16 cellular contexts compared by ENCODE assay signal in the genomic region with DNA sequence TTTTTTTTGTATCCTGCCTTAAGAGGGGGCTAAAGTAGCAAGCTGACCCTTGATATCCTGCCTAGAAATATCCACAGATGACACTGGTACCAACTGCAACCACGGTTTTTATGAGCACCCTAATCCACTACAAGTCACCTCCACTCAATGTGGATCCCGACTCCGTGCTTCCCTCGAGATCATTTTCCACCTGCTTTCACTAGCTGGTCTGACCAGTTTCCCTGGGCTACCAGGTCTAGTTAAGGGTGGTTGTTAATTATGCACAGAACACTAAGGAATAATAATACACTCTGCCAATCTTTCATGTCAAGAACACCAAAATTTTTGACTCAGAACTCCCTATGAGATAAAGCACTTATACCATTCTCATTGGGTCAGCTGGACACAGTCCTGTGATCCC.
A peak's percentile ranks its signal among the peaks of the same experiment; 100 is the strongest.
DNase-seq lines count a peak whose midpoint lies in the region; ATAC-seq, FAIRE-seq and TF ChIP-seq lines count a peak whose summit lies in the region.
"Had no signal": no experiment of that assay in that cellular context is flagged by ENCODE, and none has a peak within 500 bp of the region (broad histone marks: within the 10 kb centered on the region; RNA-seq: fewer than 3 reads in every experiment).

No MANE protein-coding gene starts in this region.

- H3K4me3 ChIP-seq in epithelial cell of esophagus (ENCODE audit: low read length) (no peak overlapping the region), pancreas (no peak overlapping the region), upper lobe of left lung (no peak overlapping the region)

- peak in 1 of 4 donors; percentile 24 for ATAC-seq in pancreas
- no peak for ATAC-seq in upper lobe of left lung (ENCODE audit: low FRiP score in 2 of 2)
- ATAC-seq in HG02610 (IDR thresholded peaks at IDR 0.05; ENCODE audit: unreplicated experiment): no peak

- peak; percentile 57 to 86 for DNase-seq in T47D (ENCODE audit: low read depth in 1 of 2, low spot score in 1 of 2)
- DNase-seq in MCF 10A (ENCODE audit: unreplicated experiment): no peak
- peak; percentile 50 for DNase-seq in epithelial cell of esophagus (ENCODE audit: low read depth)
- DNase-seq in pancreas: no peak
- no peak for DNase-seq in upper lobe of left lung
- DNase-seq in EL: no peak
- no peak for DNase-seq in T-helper 2 cell treated with Interferon-gamma antibody and Interleukin-4, amounts not matched to agents 5 μg/mL and 100 μg/mL, for 36 hours (ENCODE audit: low spot score)
- DNase-seq: activated gamma-delta T cell treated with Interleukin-2 at 50 U/mL for 16 hours; COR-L47; NCI-H1417 treated with DMSO at 0.1 percent for 48 hours; stimulated activated naive CD4-positive, alpha-beta T cell; WERI-Rb-1 had no signal

- no peak for FAIRE-seq in pancreas (lab: Jason Lieb, UNC)
- FAIRE-seq: GM19239 had no signal

- H3K27ac ChIP-seq in pancreas (peak overlapping the region; percentile 46 to 80 (median 60)), upper lobe of left lung (peak overlapping the region; percentile 15 to 78 (median 58))
- H3K27ac ChIP-seq: HL-60, WERI-Rb-1 had no signal

- no peaks in the 10 kb centered on the region for H3K9me3 ChIP-seq in pancreas
- H3K9me3 ChIP-seq in upper lobe of left lung: no peaks in the 10 kb centered on the region

- H3K4me1 Mint-ChIP-seq in MCF 10A (ENCODE audit: insufficient read depth, unreplicated experiment): peaks cover 7% of the 10 kb centered on the region
- H3K4me1 Mint-ChIP-seq in T-helper 2 cell treated with Interferon-gamma antibody and Interleukin-4, amounts not matched to agents 5 μg/mL and 100 μg/mL, for 36 hours (ENCODE audit: low read depth): no peaks in the 10 kb centered on the region
- H3K4me1 Mint-ChIP-seq: memory B cell had no signal

- WGBS in pancreas, 2 donors: 47 to 85% methylated on average over 4 of the region's 4 CpGs
- 67 to 71% methylated on average over 4 of the region's 4 CpGs for WGBS in upper lobe of left lung, 2 donors

- no TSS peak for BruUV-seq in MCF 10A (replicated peaks; lab: Mats Ljungman, UMichigan)

- TF ChIP-seq POLR2A in upper lobe of left lung (IDR thresholded peaks at IDR 0.05): no peak

- H3K4me1 ChIP-seq in pancreas: peaks cover 0 to 5% (median 0%) of the 10 kb centered on the region in 3 donors
- peaks cover 0 to 10% (median 5%) of the 10 kb centered on the region in 4 donors for H3K4me1 ChIP-seq in upper lobe of left lung

- no peak for TF ChIP-seq EP300 in upper lobe of left lung (IDR thresholded peaks at IDR 0.05)

- no peaks in the 10 kb centered on the region for H3K27me3 Mint-ChIP-seq in MCF 10A (ENCODE audit: insufficient read depth, unreplicated experiment)
- no peaks in the 10 kb centered on the region for H3K27me3 Mint-ChIP-seq in T-helper 2 cell treated with Interferon-gamma antibody and Interleukin-4, amounts not matched to agents 5 μg/mL and 100 μg/mL, for 36 hours (ENCODE audit: low read depth)
- H3K27me3 Mint-ChIP-seq: memory B cell had no signal

- no peaks in the 10 kb centered on the region for H3K9me3 Mint-ChIP-seq in MCF 10A (ENCODE audit: unreplicated experiment)
- H3K9me3 Mint-ChIP-seq in T-helper 2 cell treated with Interferon-gamma antibody and Interleukin-4, amounts not matched to agents 5 μg/mL and 100 μg/mL, for 36 hours: no peaks in the 10 kb centered on the region
- H3K9me3 Mint-ChIP-seq: memory B cell had no signal

- in situ Hi-C loops in T47D (cut with HindIII; ENCODE audit: low pct_unique_long_range_greater_than_20kb, low sequenced_read_pairs): no loop called here

- intact Hi-C loops in MCF 10A (cut with micrococcal nuclease): loop anchor here (5.0 kb wide), 1 partner anchor 82 kb away; a partner anchor contains a TSS
- intact Hi-C loops in pancreas (cut with DNase I): no loop called here

- CTCF ChIA-PET in MCF 10A (lab: Yijun Ruan, JAX): interaction anchor here (1.2 kb wide), 1 partner anchor 20 kb away, joined by 3 read pairs; no protein-coding TSS in a partner anchor

- no peaks in the 10 kb centered on the region for H3K36me3 ChIP-seq in pancreas
- no peaks in the 10 kb centered on the region for H3K36me3 ChIP-seq in upper lobe of left lung
- H3K36me3 ChIP-seq: WERI-Rb-1 had no signal

- H3K27me3 ChIP-seq in pancreas (no peaks in the 10 kb centered on the region), upper lobe of left lung (no peaks in the 10 kb centered on the region)

- TF ChIP-seq CTCF in MCF 10A (IDR thresholded peaks at IDR 0.05; ENCODE audit: unreplicated experiment) (no peak), epithelial cell of esophagus (IDR thresholded peaks at IDR 0.05; ENCODE audit: insufficient read depth, low read depth, low read length, missing control alignments) (no peak), pancreas (IDR thresholded peaks at IDR 0.05) (no peak), upper lobe of left lung (IDR thresholded peaks at IDR 0.05) (no peak)

- no peaks in the 10 kb centered on the region for H3K36me3 Mint-ChIP-seq in MCF 10A (ENCODE audit: insufficient read depth, unreplicated experiment)
- no peaks in the 10 kb centered on the region for H3K36me3 Mint-ChIP-seq in T-helper 2 cell treated with Interferon-gamma antibody and Interleukin-4, amounts not matched to agents 5 μg/mL and 100 μg/mL, for 36 hours (ENCODE audit: low read depth)
- H3K36me3 Mint-ChIP-seq: memory B cell had no signal

- H3K4me3 Mint-ChIP-seq in MCF 10A (ENCODE audit: unreplicated experiment): no peak overlapping the region
- H3K4me3 Mint-ChIP-seq in T-helper 2 cell treated with Interferon-gamma antibody and Interleukin-4, amounts not matched to agents 5 μg/mL and 100 μg/mL, for 36 hours: no peak overlapping the region
- H3K4me3 Mint-ChIP-seq: memory B cell had no signal

- POLR2A ChIA-PET in MCF 10A (lab: Yijun Ruan, JAX): interaction anchor here (0.7 to 1.4 kb wide), 3 partner anchors 25 to 1049 kb away, joined by 3 to 8 read pairs (median 4); a partner anchor contains a TSS

- H3K27ac Mint-ChIP-seq in MCF 10A (ENCODE audit: low read depth, unreplicated experiment): no peak overlapping the region
- no peak overlapping the region for H3K27ac Mint-ChIP-seq in T-helper 2 cell treated with Interferon-gamma antibody and Interleukin-4, amounts not matched to agents 5 μg/mL and 100 μg/mL, for 36 hours
- H3K27ac Mint-ChIP-seq: memory B cell had no signal

Comparison
In these comparisons a context has a peak if more than half of its experiments do, and no peak if none do; other contexts are left out.
1. DNase-seq: peak in T47D (2 of 2) and epithelial cell of esophagus (single experiment); none in MCF 10A (single experiment), pancreas (0 of 6), upper lobe of left lung (0 of 2), EL (single experiment) and T-helper 2 cell treated with Interferon-gamma antibody and Interleukin-4, amounts not matched to agents 5 μg/mL and 100 μg/mL, for 36 hours (single experiment).